Comparison of ENCODE assay signal across 35 cellular contexts in genomic region chr12:49702009-49702408, GRCh38. TPM values are rescaled to one million over a fixed set of nuclear protein-coding genes. Genes with fewer than 3 reads are reported as not detected.
A peak's percentile ranks its signal among the peaks of the same experiment; 100 is the strongest.
DNase-seq lines count a peak whose midpoint lies in the region; ATAC-seq, FAIRE-seq and TF ChIP-seq lines count a peak whose summit lies in the region.
"Had no signal": no experiment of that assay in that cellular context is flagged by ENCODE, and none has a peak within 500 bp of the region (broad histone marks: within the 10 kb centered on the region; RNA-seq: fewer than 3 reads in every experiment).

No MANE protein-coding gene starts in this region.

- peaks cover 1% of the 10 kb centered on the region for H3K9me3 Mint-ChIP-seq in astrocyte (ENCODE audit: unreplicated experiment)
- H3K9me3 Mint-ChIP-seq in neural crest cell = no peaks in the 10 kb centered on the region
- H3K9me3 Mint-ChIP-seq: activated CD4-positive, alpha-beta T cell treated with anti-CD3 and anti-CD28 coated beads, Interleukin-2, amount 10 ng/mL, durations not matched to agents 24 days and 14 days; activated T-cell treated with anti-CD3 and anti-CD28 coated beads, Interleukin-2, amount 50 U/mL, for 4 hours; neural progenitor cell; T-helper 2 cell treated with Interferon-gamma antibody and Interleukin-4, amounts not matched to agents 5 μg/mL and 100 μg/mL, for 36 hours had no signal

- peaks cover 74% of the 10 kb centered on the region for H3K79me2 ChIP-seq in ACC112 (ENCODE audit: control insufficient read depth, insufficient read depth, low read length, unreplicated experiment)
- peaks cover 92% of the 10 kb centered on the region for H3K79me2 ChIP-seq in astrocyte (ENCODE audit: insufficient read depth, low read length)

- H3K27ac Mint-ChIP-seq in astrocyte (ENCODE audit: unreplicated experiment) = peak overlapping the region; percentile 1
- H3K27ac Mint-ChIP-seq in neural crest cell (ENCODE audit: unreplicated experiment) = no peak overlapping the region
- H3K27ac Mint-ChIP-seq: activated CD4-positive, alpha-beta T cell treated with anti-CD3 and anti-CD28 coated beads, Interleukin-2, amount 10 ng/mL, durations not matched to agents 24 days and 14 days; T-helper 2 cell treated with Interferon-gamma antibody and Interleukin-4, amounts not matched to agents 5 μg/mL and 100 μg/mL, for 36 hours had no signal

- no peak overlapping the region for H3K4me3 ChIP-seq in ACC112 (ENCODE audit: low read depth, low read length)
- H3K4me3 ChIP-seq in astrocyte (ENCODE audit: insufficient read depth, low read depth, low read length) = no peak overlapping the region
- H3K4me3 ChIP-seq in psoas muscle = no peak overlapping the region
- H3K4me3 ChIP-seq: adrenal gland, lung, neural progenitor cell, right lobe of liver, thoracic aorta had no signal

- H2AFZ ChIP-seq in ACC112 (ENCODE audit: low read length, unreplicated experiment) (no peak overlapping the region), astrocyte (ENCODE audit: low read depth, low read length) (no peak overlapping the region)
- H2AFZ ChIP-seq: neural progenitor cell had no signal

- H3K9me3 ChIP-seq in astrocyte (ENCODE audit: insufficient read depth, low read depth, low read length) (no peaks in the 10 kb centered on the region), psoas muscle (no peaks in the 10 kb centered on the region)
- H3K9me3 ChIP-seq: adrenal gland, right lobe of liver, thoracic aorta had no signal

- WGBS in psoas muscle, 3 donors = 92 to 96% (median 95%) methylated on average over 3 of the region's 3 CpGs

- TF ChIP-seq CTCF in astrocyte (IDR thresholded peaks at IDR 0.05; ENCODE audit: insufficient read depth, low read depth, low read length) (no peak), neural crest cell (conservative IDR thresholded peaks at IDR 0.05) (no peak), psoas muscle (IDR thresholded peaks at IDR 0.05) (no peak)

- peak overlapping the region; percentile 86; the same call in 1 of the 2 replicates for H3K27ac ChIP-seq in ACC112 (ENCODE audit: low read depth, low read length)
- H3K27ac ChIP-seq in astrocyte (ENCODE audit: low read depth, low read length) = no peak overlapping the region
- H3K27ac ChIP-seq in psoas muscle = no peak overlapping the region
- H3K27ac ChIP-seq: epithelial cell of prostate, neural progenitor cell, right lobe of liver, thoracic aorta, VCaP had no signal

- no peak for DNase-seq in GM12891 (ENCODE audit: insufficient read length, low spot score)
- no peak for DNase-seq in astrocyte (ENCODE audit: low read depth)
- no peak for DNase-seq in neural crest cell (ENCODE audit: low read depth, low spot score)
- no peak for DNase-seq in psoas muscle
- no peak for DNase-seq in globus pallidus (ENCODE audit: low spot score)
- no peak for DNase-seq in amniotic stem cell (lab: John Stamatoyannopoulos, UW)
- DNase-seq: activated CD4-positive, alpha-beta T cell treated with anti-CD3 and anti-CD28 coated beads, Interleukin-2, amount 10 ng/mL, durations not matched to agents 24 days and 14 days; activated T-cell treated with anti-CD3 and anti-CD28 coated beads, Interleukin-2, amount 50 U/mL, for 4 hours; adrenal gland; AML-193; brain microvascular endothelial cell; DMS153; effector CD4-positive, alpha-beta T cell; glutamatergic neuron; Kasumi-1; NCI-H1048; NCI-H1694 treated with DMSO at 0.1 percent for 48 hours; NCI-H510A; PC-3; posterior cingulate gyrus; right lobe of liver; stimulated activated CD4-positive, alpha-beta T cell treated with anti-CD3 and anti-CD28 coated beads, Interleukin-4, amount 100 ng/mL, for 4 hours; stimulated activated naive CD4-positive, alpha-beta T cell treated with Interleukin-2 at 50 U/mL for 16 hours had no signal

- H3K4me2 ChIP-seq in astrocyte (ENCODE audit: low read length) = no peak overlapping the region
- H3K4me2 ChIP-seq: neural progenitor cell had no signal

- H3K36me3 ChIP-seq in ACC112 (ENCODE audit: insufficient read depth, low read length) (no peaks in the 10 kb centered on the region), astrocyte (ENCODE audit: insufficient read depth, low read length) (no peaks in the 10 kb centered on the region), psoas muscle (ENCODE audit: insufficient read depth in 1 of 2, low read depth in 1 of 2) (no peaks in the 10 kb centered on the region)
- H3K36me3 ChIP-seq: adrenal gland, brain microvascular endothelial cell, neural progenitor cell, right lobe of liver, thoracic aorta had no signal

- H3K36me3 Mint-ChIP-seq in astrocyte (ENCODE audit: low read depth, unreplicated experiment) = peaks cover 2% of the 10 kb centered on the region
- no peaks in the 10 kb centered on the region for H3K36me3 Mint-ChIP-seq in neural crest cell (ENCODE audit: low read depth)
- H3K36me3 Mint-ChIP-seq: neural progenitor cell had no signal

- FAIRE-seq in GM12891 (lab: Jason Lieb, UNC) (peak; percentile 43), astrocyte (lab: Jason Lieb, UNC) (no peak)
- FAIRE-seq: A204.1, G401.6, HepG2 had no signal

- peaks cover 40% of the 10 kb centered on the region for H4K20me1 ChIP-seq in astrocyte (ENCODE audit: insufficient read depth, low read length)

- ATAC-seq in GM18909 (IDR thresholded peaks at IDR 0.05; ENCODE audit: poor library complexity, unreplicated experiment) (no peak), psoas muscle (no peak)
- ATAC-seq: activated T-cell treated with anti-CD3 and anti-CD28 coated beads, Interleukin-2, amount 50 U/mL, for 4 hours; HepG2; PC-3; right lobe of liver; Right ventricle myocardium inferior had no signal

- intact Hi-C loops in psoas muscle (cut with DNase I) = no loop called here

- TF ChIP-seq POLR2A in GM12891 (IDR thresholded peaks at IDR 0.05; ENCODE audit: low read depth, low read length) = no peak

- H3K27me3 Mint-ChIP-seq in astrocyte (ENCODE audit: low read depth, unreplicated experiment) = no peaks in the 10 kb centered on the region
- H3K27me3 Mint-ChIP-seq in neural crest cell (ENCODE audit: low read depth) = peaks cover 8% of the 10 kb centered on the region
- H3K27me3 Mint-ChIP-seq: activated CD4-positive, alpha-beta T cell treated with anti-CD3 and anti-CD28 coated beads, Interleukin-2, amount 10 ng/mL, durations not matched to agents 24 days and 14 days had no signal

- H3K27me3 ChIP-seq in ACC112 (ENCODE audit: insufficient read depth, low read length) (no peaks in the 10 kb centered on the region), astrocyte (ENCODE audit: insufficient read depth, low read length) (no peaks in the 10 kb centered on the region), psoas muscle (ENCODE audit: insufficient read depth in 3 of 3, low read length in 2 of 3) (peaks cover 0 to 16% (median 2%) of the 10 kb centered on the region in 3 donors)
- H3K27me3 ChIP-seq: adrenal gland, brain microvascular endothelial cell, neural progenitor cell, right lobe of liver had no signal

- peak overlapping the region; percentile 20 for H3K4me3 Mint-ChIP-seq in astrocyte (ENCODE audit: unreplicated experiment)
- peak overlapping the region; percentile 33 for H3K4me3 Mint-ChIP-seq in neural crest cell
- H3K4me3 Mint-ChIP-seq: activated T-cell treated with anti-CD3 and anti-CD28 coated beads, Interleukin-2, amount 50 U/mL, for 4 hours; T-helper 2 cell treated with Interferon-gamma antibody and Interleukin-4, amounts not matched to agents 5 μg/mL and 100 μg/mL, for 36 hours had no signal

- H3K4me1 ChIP-seq in ACC112 (ENCODE audit: control insufficient read depth, insufficient read depth, low read length, unreplicated experiment) = peaks cover 59% of the 10 kb centered on the region
- H3K4me1 ChIP-seq in astrocyte (ENCODE audit: insufficient read depth, low read length) = peaks cover 65% of the 10 kb centered on the region
- peaks cover 29% of the 10 kb centered on the region for H3K4me1 ChIP-seq in psoas muscle
- H3K4me1 ChIP-seq: right lobe of liver had no signal

- H3K9ac ChIP-seq in astrocyte (ENCODE audit: low read length) = no peak overlapping the region
- H3K9ac ChIP-seq: neural progenitor cell had no signal

- H3K4me1 Mint-ChIP-seq in astrocyte (ENCODE audit: low read depth, unreplicated experiment) = peaks cover 62% of the 10 kb centered on the region
- peaks cover 54% of the 10 kb centered on the region for H3K4me1 Mint-ChIP-seq in neural crest cell

TF ChIP-seq in GM12891, 5 proteins besides CTCF, POLR2A, EP300 and RAD21:
- TF ChIP-seq POLR2AphosphoS5 (IDR thresholded peaks at IDR 0.05; ENCODE audit: low read depth, low read length) (no peak), POU2F2 (IDR thresholded peaks at IDR 0.05; ENCODE audit: low read depth, low read length) (no peak), SPI1 (IDR thresholded peaks at IDR 0.05; ENCODE audit: low read depth, low read length) (no peak), PAX5 (IDR thresholded peaks at IDR 0.05; ENCODE audit: insufficient read depth, low read length, severe bottlenecking) (peak; percentile 23), TAF1 (IDR thresholded peaks at IDR 0.05; ENCODE audit: low read depth, low read length) (no peak)

RNA-seq across cellular contexts. Expression of gene FMNL3, which starts 5.2 kb away (rescaled TPM):
- 40.1 TPM for polyA plus RNA-seq in GM12891 (2012; ENCODE audit: low read depth, missing spikeins)
- total RNA-seq in astrocyte = 58.4 and 62.9 TPM in 2 replicates
- total RNA-seq in neural crest cell = 38.9 and 41.4 TPM in 2 replicates
- 10 to 100 TPM in 1 of 4 donors, 1 to 10 TPM in 3; 5.5 to 11.3 (median 7.8) TPM for total RNA-seq in psoas muscle
- polyA plus RNA-seq in psoas muscle = 1 to 10 TPM; 1.5 to 3.2 (median 1.8) TPM

RNA-seq across cellular contexts. Expression of gene TMBIM6, which starts 39.3 kb away (rescaled TPM):
- polyA plus RNA-seq in GM12891 (2012; ENCODE audit: low read depth, missing spikeins) = 188 TPM
- total RNA-seq in astrocyte = 434 and 452 TPM in 2 replicates
- total RNA-seq in neural crest cell = 352 and 370 TPM in 2 replicates
- 100 to 1,000 TPM; 171 to 256 (median 241) TPM for total RNA-seq in psoas muscle
- polyA plus RNA-seq in psoas muscle = 100 to 1,000 TPM; 164 to 317 (median 250) TPM
